8 cellular contexts compared by ENCODE assay signal in the genomic region with DNA sequence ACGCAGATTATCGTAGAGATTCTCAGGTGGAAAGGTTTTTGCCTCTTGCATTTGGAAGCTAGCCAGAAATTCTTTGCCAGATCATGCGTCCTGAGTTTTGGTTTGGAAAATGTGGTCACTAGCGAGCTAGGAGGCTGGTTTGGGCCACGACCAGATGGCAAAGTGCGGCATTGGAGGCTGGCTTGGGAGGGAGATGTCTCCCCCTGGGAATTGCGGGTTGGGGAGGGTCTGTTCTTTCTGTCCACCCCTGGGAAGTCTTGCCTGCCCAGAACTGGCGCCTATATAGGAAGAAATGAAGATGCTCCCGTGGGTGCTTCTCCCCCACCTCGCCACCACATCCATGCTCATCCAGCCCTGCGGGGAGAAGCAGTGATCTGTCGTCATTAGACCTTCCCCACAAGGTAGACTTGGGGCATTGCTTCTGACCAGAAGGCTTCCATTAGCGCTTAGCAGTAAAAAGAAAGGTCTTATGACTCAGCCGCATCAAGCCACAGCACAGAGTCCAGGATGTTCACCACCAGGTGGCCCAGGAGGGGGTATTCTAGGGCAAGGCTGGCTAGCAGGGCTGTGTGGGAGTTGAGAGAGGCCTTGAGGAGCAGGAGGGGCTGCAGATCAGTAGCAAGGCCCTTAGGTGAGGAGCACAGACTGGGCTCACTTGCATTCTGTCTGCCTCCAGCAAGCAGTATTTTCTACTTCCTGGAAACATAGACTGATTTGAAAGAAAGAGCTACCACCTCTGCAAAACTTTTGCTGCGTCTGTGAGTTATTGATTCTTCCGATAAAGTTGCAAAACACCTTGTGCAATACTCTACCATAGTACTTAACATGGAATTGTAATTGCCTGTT. TPM values are rescaled to one million over a fixed set of nuclear protein-coding genes. Genes with fewer than 3 reads are reported as not detected.
DNase-seq lines count a peak whose midpoint lies in the region; ATAC-seq, FAIRE-seq and TF ChIP-seq lines count a peak whose summit lies in the region.

No MANE protein-coding gene starts in this region.

- H2BK120ac ChIP-seq in neuronal stem cell (ENCODE audit: low read depth, low read length) = no peak overlapping the region

- H3K27me3 Mint-ChIP-seq in type B pancreatic cell = no peaks in the 10 kb centered on the region

- H3K4me1 Mint-ChIP-seq in type B pancreatic cell (ENCODE audit: unreplicated experiment) = peaks cover 44% of the 10 kb centered on the region

- H3K36me3 ChIP-seq in effector memory CD4-positive, alpha-beta T cell (ENCODE audit: control insufficient read depth, insufficient read depth, low read length) = no peaks in the 10 kb centered on the region
- no peaks in the 10 kb centered on the region for H3K36me3 ChIP-seq in neuronal stem cell (replicated peaks in 1 of 2; ENCODE audit: control insufficient read depth in 2 of 2, insufficient read depth in 2 of 2, low read length in 2 of 2)

- DNase-seq in D721Med (ENCODE audit: insufficient read length, low spot score) = no peak
- peak; percentile 16 for DNase-seq in NCI-H526 treated with DMSO at 0.1 percent for 48 hours (lab: John Stamatoyannopoulos, UW)
- peak; percentile 71 to 75 for DNase-seq in activated CD4-positive, alpha-beta T cell treated with anti-CD3 and anti-CD28 coated beads, Interleukin-2, amount 50 U/mL, for 4 hours
- peak; percentile 66 to 73 (median 70) for DNase-seq in effector memory CD4-positive, alpha-beta T cell
- no peak for DNase-seq in neuronal stem cell (ENCODE audit: low spot score)
- DNase-seq in type B pancreatic cell (ENCODE audit: extremely low spot score, unreplicated experiment) = no peak

- H3K4me3 ChIP-seq in effector memory CD4-positive, alpha-beta T cell (ENCODE audit: insufficient read depth, low read depth, low read length, poor library complexity, severe bottlenecking) = peak overlapping the region; percentile 23
- H3K4me3 ChIP-seq in neuronal stem cell (ENCODE audit: low read length in 2 of 2) = no peak overlapping the region

- H3K14ac ChIP-seq in neuronal stem cell (ENCODE audit: low read length) = no peak overlapping the region

- H3K18ac ChIP-seq in neuronal stem cell (ENCODE audit: low read length) = no peak overlapping the region

- FAIRE-seq in D721Med (lab: Jason Lieb, UNC) = no peak

- no peak overlapping the region for H4K91ac ChIP-seq in neuronal stem cell (ENCODE audit: low read depth, low read length, poor library complexity)

- H3K9me3 ChIP-seq in effector memory CD4-positive, alpha-beta T cell (ENCODE audit: control insufficient read depth, low read length) = no peaks in the 10 kb centered on the region
- H3K9me3 ChIP-seq in neuronal stem cell (replicated peaks in 1 of 2; ENCODE audit: control insufficient read depth in 2 of 2, insufficient read depth in 1 of 2, low read depth in 1 of 2, low read length in 2 of 2) = no peaks in the 10 kb centered on the region

- H2AK5ac ChIP-seq in neuronal stem cell (ENCODE audit: low read depth, low read length) = peak overlapping the region; percentile 32

- peak overlapping the region; percentile 66 for H2AFZ ChIP-seq in neuronal stem cell (ENCODE audit: low read length)

- H3K27me3 ChIP-seq in effector memory CD4-positive, alpha-beta T cell (replicated peaks; ENCODE audit: control insufficient read depth, insufficient read depth, low read length, poor library complexity, severe bottlenecking) = no peaks in the 10 kb centered on the region
- H3K27me3 ChIP-seq in neuronal stem cell (ENCODE audit: control insufficient read depth in 3 of 3, insufficient read depth in 3 of 3, low read depth in 1 of 3, low read length in 3 of 3) = no peaks in the 10 kb centered on the region

- peaks cover 6% of the 10 kb centered on the region for H3K36me3 Mint-ChIP-seq in type B pancreatic cell

- H4K8ac ChIP-seq in neuronal stem cell (ENCODE audit: low read depth, low read length) = no peak overlapping the region

- H3K4ac ChIP-seq in neuronal stem cell (ENCODE audit: low read length) = no peak overlapping the region

- peak; percentile 28 for ATAC-seq in GM21526 (IDR thresholded peaks at IDR 0.05; ENCODE audit: low FRiP score, unreplicated experiment)
- ATAC-seq in HG03196 (IDR thresholded peaks at IDR 0.05; ENCODE audit: unreplicated experiment) = no peak

- peak; percentile 28 for TF ChIP-seq CTCF in D721Med (IDR thresholded peaks at IDR 0.05; ENCODE audit: insufficient read depth, missing control alignments)
- TF ChIP-seq CTCF in type B pancreatic cell (conservative IDR thresholded peaks at IDR 0.05) = peak; percentile 56

- H3K9ac ChIP-seq in neuronal stem cell (ENCODE audit: low read depth, low read length, poor library complexity) = no peak overlapping the region

- peak overlapping the region; percentile 5 for H2BK15ac ChIP-seq in neuronal stem cell (ENCODE audit: low read length)

- H2BK12ac ChIP-seq in neuronal stem cell (ENCODE audit: low read length) = no peak overlapping the region

- H3K23ac ChIP-seq in neuronal stem cell (ENCODE audit: low read depth, low read length, poor library complexity) = no peak overlapping the region

- H3K4me2 ChIP-seq in neuronal stem cell (ENCODE audit: insufficient read depth, low read length, poor library complexity, severe bottlenecking) = no peak overlapping the region

- no peak overlapping the region for H2BK5ac ChIP-seq in neuronal stem cell (ENCODE audit: low read length)

- no CpG with 5 or more reads among the region's 16 CpGs for WGBS in neuronal stem cell (ENCODE audit: extremely low coverage in 2 of 2, insufficient read length in 2 of 2, insufficient replicate concordance in 1 of 2), 2 donors

- H3K4me1 ChIP-seq in effector memory CD4-positive, alpha-beta T cell (ENCODE audit: control insufficient read depth, insufficient read depth, low read length, poor library complexity, severe bottlenecking) = peaks cover 61% of the 10 kb centered on the region
- H3K4me1 ChIP-seq in neuronal stem cell (ENCODE audit: control insufficient read depth in 2 of 2, insufficient read depth in 1 of 2, low read depth in 1 of 2, low read length in 2 of 2) = peaks cover 18 to 25% of the 10 kb centered on the region in 2 donors

- peak overlapping the region; percentile 70 for H3K27ac ChIP-seq in effector memory CD4-positive, alpha-beta T cell (ENCODE audit: insufficient read depth, low read length, poor library complexity, severe bottlenecking)
- no peak overlapping the region for H3K27ac ChIP-seq in neuronal stem cell (replicated peaks; ENCODE audit: low read length)

- H3K79me1 ChIP-seq in neuronal stem cell (ENCODE audit: low read depth, low read length) = peaks cover 5% of the 10 kb centered on the region

- H3K27ac Mint-ChIP-seq in type B pancreatic cell = peak overlapping the region; percentile 89

- no peaks in the 10 kb centered on the region for H3K9me3 Mint-ChIP-seq in type B pancreatic cell

- peak overlapping the region; percentile 86 for H3K4me3 Mint-ChIP-seq in type B pancreatic cell

RNA-seq across cellular contexts. Expression of a gene that starts 1.5 kb away (rescaled TPM):
- 306 TPM for polyA plus RNA-seq in neuronal stem cell (2013, experiment 1 of 2)
- polyA plus RNA-seq in neuronal stem cell (2013, experiment 2 of 2) = 334 TPM
- 150 and 179 TPM in 2 replicates for total RNA-seq in type B pancreatic cell (ENCODE audit: low replicate concordance)

Comparison
In these comparisons a context has a peak if more than half of its experiments do, and no peak if none do; other contexts are left out.
1. DNase-seq: peak in NCI-H526 treated with DMSO at 0.1 percent for 48 hours (single experiment), activated CD4-positive, alpha-beta T cell treated with anti-CD3 and anti-CD28 coated beads, Interleukin-2, amount 50 U/mL, for 4 hours (2 of 2) and effector memory CD4-positive, alpha-beta T cell (3 of 3); none in D721Med (single experiment), neuronal stem cell (single experiment) and type B pancreatic cell (single experiment).